ENCODE assay signal across 9 cellular contexts in the genomic region with DNA sequence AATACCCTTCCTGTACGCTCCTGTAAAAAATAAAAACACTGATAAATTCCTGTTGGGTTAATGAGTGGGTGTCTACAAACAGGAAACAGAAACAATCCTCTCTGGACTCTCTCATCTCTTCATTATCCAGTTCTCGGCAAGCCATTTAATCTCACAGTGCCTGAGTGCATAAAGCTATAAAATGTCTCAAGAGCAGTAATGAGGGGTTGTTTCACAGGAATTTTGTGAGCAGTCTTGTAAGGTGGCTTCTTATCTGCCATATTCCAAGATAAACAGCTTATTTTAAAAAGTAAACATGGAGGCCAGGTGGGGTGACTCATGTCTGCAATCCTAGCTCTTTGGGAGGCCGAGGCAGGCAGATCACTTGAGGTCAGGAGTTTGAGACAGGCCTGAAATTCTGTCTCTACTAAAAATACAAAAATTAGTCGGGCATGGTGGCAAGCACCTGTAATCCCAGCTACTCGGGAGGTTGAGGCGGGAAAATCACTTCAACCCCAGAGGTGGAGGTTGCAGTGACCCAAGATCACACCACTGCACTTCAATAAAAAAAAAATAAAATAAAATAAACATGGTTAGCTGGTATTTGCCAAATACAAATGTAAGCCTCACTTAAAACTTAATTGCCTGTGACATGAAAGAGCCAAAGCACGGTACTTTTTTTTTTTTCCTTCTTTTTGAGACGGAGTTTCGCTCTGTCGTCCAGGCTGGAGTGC. TPM values are rescaled to one million over a fixed set of nuclear protein-coding genes. Genes with fewer than 3 reads are reported as not detected.
DNase-seq lines count a peak whose midpoint lies in the region; ATAC-seq and TF ChIP-seq lines count a peak whose summit lies in the region.
"Had no signal": no experiment of that assay in that cellular context is flagged by ENCODE, and none has a peak within 500 bp of the region (broad histone marks: within the 10 kb centered on the region; RNA-seq: fewer than 3 reads in every experiment).

No MANE protein-coding gene starts in this region.

- peaks cover 75% of the 10 kb centered on the region for H3K36me3 Mint-ChIP-seq in activated T-helper 17 cell treated with anti-CD3 and anti-CD28 coated beads, Interleukin-2, amount 50 U/mL, for 72 hours (ENCODE audit: low read depth)

- POLR2A ChIA-PET in AG04450 (lab: Yijun Ruan, JAX) = interaction anchor here (0.9 to 1.1 kb wide), 2 partner anchors 9 to 32 kb away, joined by 3 to 7 read pairs; no protein-coding TSS in a partner anchor

- H3K27ac ChIP-seq in AG04450 (ENCODE audit: low read depth, low read length) (peak overlapping the region; percentile 70), HUES64 (ENCODE audit: low read depth, low read length) (peak overlapping the region; percentile 72), brain microvascular endothelial cell (peak overlapping the region; percentile 89)

- intact Hi-C loops in mucosa of descending colon (cut with DNase I, micrococcal nuclease) = no loop called here

- no peaks in the 10 kb centered on the region for H3K27me3 ChIP-seq in AG04450 (ENCODE audit: control insufficient read depth, insufficient read depth, low read length)
- H3K27me3 ChIP-seq in HUES64 (ENCODE audit: insufficient read depth, low read length) = no peaks in the 10 kb centered on the region
- no peaks in the 10 kb centered on the region for H3K27me3 ChIP-seq in brain microvascular endothelial cell (replicated peaks)

- DNase-seq in AG04450 (ENCODE audit: low read depth, low spot score) (peak; percentile 30), brain microvascular endothelial cell (peak; percentile 53), mucosa of descending colon (peak in 1 of 3 donors; percentile 30), DMS114 treated with DMSO at 0.1 percent for 48 hours (lab: John Stamatoyannopoulos, UW; ENCODE audit: unreplicated experiment) (no peak)
- DNase-seq in stimulated activated naive CD4-positive, alpha-beta T cell treated with Interleukin-2 at 50 U/mL for 16 hours (lab: John Stamatoyannopoulos, UW) = no peak
- DNase-seq: naive thymus-derived CD4-positive, alpha-beta T cell had no signal

- 84% methylated on average over 9 of the region's 10 CpGs for WGBS in HUES64

- H3K4me1 Mint-ChIP-seq in activated T-helper 17 cell treated with anti-CD3 and anti-CD28 coated beads, Interleukin-2, amount 50 U/mL, for 72 hours = peaks cover 16% of the 10 kb centered on the region

- no peaks in the 10 kb centered on the region for H3K9me3 Mint-ChIP-seq in activated T-helper 17 cell treated with anti-CD3 and anti-CD28 coated beads, Interleukin-2, amount 50 U/mL, for 72 hours
- H3K9me3 Mint-ChIP-seq: naive thymus-derived CD4-positive, alpha-beta T cell had no signal

- no peak overlapping the region for H3K4me3 Mint-ChIP-seq in activated T-helper 17 cell treated with anti-CD3 and anti-CD28 coated beads, Interleukin-2, amount 50 U/mL, for 72 hours
- H3K4me3 Mint-ChIP-seq: naive thymus-derived CD4-positive, alpha-beta T cell had no signal

- ATAC-seq in mucosa of descending colon = peak; percentile 87
- no peak for ATAC-seq in HG02763 (IDR thresholded peaks at IDR 0.05; ENCODE audit: unreplicated experiment)
- ATAC-seq in activated T-helper 17 cell treated with anti-CD3 and anti-CD28 coated beads, Interleukin-2, amount 50 U/mL, for 72 hours (replicated peaks) = no peak
- ATAC-seq: naive thymus-derived CD4-positive, alpha-beta T cell had no signal

- in situ Hi-C loops in brain microvascular endothelial cell (cut with HindIII; ENCODE audit: low pct_ligation_motif_present, low sequenced_read_pairs) = no loop called here

- peaks cover 7% of the 10 kb centered on the region; the same call in 1 of the 2 replicates for H3K36me3 ChIP-seq in HUES64 (ENCODE audit: insufficient read depth, low read length)
- H3K36me3 ChIP-seq in brain microvascular endothelial cell (replicated peaks) = peaks cover 4% of the 10 kb centered on the region
- no peaks in the 10 kb centered on the region for H3K36me3 ChIP-seq in mucosa of descending colon (ENCODE audit: low read depth)

- H3K27ac Mint-ChIP-seq in activated T-helper 17 cell treated with anti-CD3 and anti-CD28 coated beads, Interleukin-2, amount 50 U/mL, for 72 hours = no peak overlapping the region

- H3K9me3 ChIP-seq in AG04450 (ENCODE audit: control insufficient read depth, insufficient read depth, low read length) (no peaks in the 10 kb centered on the region), HUES64 (ENCODE audit: insufficient read depth, low read depth, low read length) (no peaks in the 10 kb centered on the region), mucosa of descending colon (no peaks in the 10 kb centered on the region)

- TF ChIP-seq CTCF in AG04450 (IDR thresholded peaks at IDR 0.05; ENCODE audit: low read depth, low read length) (no peak), brain microvascular endothelial cell (IDR thresholded peaks at IDR 0.05; ENCODE audit: low read depth, low read length, missing control alignments) (no peak), mucosa of descending colon (IDR thresholded peaks at IDR 0.05) (no peak)

- peaks cover 14% of the 10 kb centered on the region for H3K4me1 ChIP-seq in HUES64 (ENCODE audit: insufficient read depth, low read length)
- H3K4me1 ChIP-seq in mucosa of descending colon (ENCODE audit: low read depth) = peaks cover 14% of the 10 kb centered on the region

- H3K4me3 ChIP-seq in AG04450 (ENCODE audit: low read depth, low read length) = no peak overlapping the region
- no peak overlapping the region for H3K4me3 ChIP-seq in HUES64 (ENCODE audit: low read length)
- H3K4me3 ChIP-seq in brain microvascular endothelial cell (ENCODE audit: low read depth, low read length) = no peak overlapping the region
- no peak overlapping the region for H3K4me3 ChIP-seq in mucosa of descending colon

- no peak overlapping the region for H3K9ac ChIP-seq in HUES64 (ENCODE audit: low read depth, low read length)

- CTCF ChIA-PET in AG04450 (lab: Charles Lee) = interaction anchor here (1.4 to 5.6 kb wide), 2 partner anchors 13 to 31 kb away, joined by 5 to 36 read pairs; no protein-coding TSS in a partner anchor

- H3K27me3 Mint-ChIP-seq in activated T-helper 17 cell treated with anti-CD3 and anti-CD28 coated beads, Interleukin-2, amount 50 U/mL, for 72 hours = no peaks in the 10 kb centered on the region
- H3K27me3 Mint-ChIP-seq: naive thymus-derived CD4-positive, alpha-beta T cell had no signal

RNA-seq across cellular contexts. Expression of gene CLIP1, which starts 54.0 kb away (rescaled TPM):
- 62.0 and 63.6 TPM in 2 replicates for polyA plus RNA-seq in AG04450 (2011; rRNA removed)
- 124 and 139 TPM in 2 replicates for polyA minus RNA-seq in AG04450 (2011; rRNA and poly(A)+ RNA removed)
- polyA plus RNA-seq in HUES64 (2013, experiment 1 of 2) = 19.3 TPM
- 19.6 TPM for polyA plus RNA-seq in HUES64 (2013, experiment 2 of 2)
- total RNA-seq in mucosa of descending colon = 100 to 1,000 TPM in 1 of 3 donors, 10 to 100 TPM in 2; 43.5 to 170 (median 45.0) TPM
- 10 to 100 TPM; 61.0 to 86.1 TPM for total RNA-seq in activated T-helper 17 cell treated with anti-CD3 and anti-CD28 coated beads, Interleukin-2, amount 50 U/mL, for 72 hours

Comparison
In these comparisons a context has a peak if more than half of its experiments do, and no peak if none do; other contexts are left out.
1. DNase-seq: peak in AG04450 (single experiment) and brain microvascular endothelial cell (single experiment); none in DMS114 treated with DMSO at 0.1 percent for 48 hours (single experiment) and stimulated activated naive CD4-positive, alpha-beta T cell treated with Interleukin-2 at 50 U/mL for 16 hours (single experiment).
2. Peak in every context shown above with its lines, with median percentiles within 50 percentile points of each other: H3K27ac ChIP-seq.